11 cellular contexts compared by ENCODE assay signal in the genomic region with DNA sequence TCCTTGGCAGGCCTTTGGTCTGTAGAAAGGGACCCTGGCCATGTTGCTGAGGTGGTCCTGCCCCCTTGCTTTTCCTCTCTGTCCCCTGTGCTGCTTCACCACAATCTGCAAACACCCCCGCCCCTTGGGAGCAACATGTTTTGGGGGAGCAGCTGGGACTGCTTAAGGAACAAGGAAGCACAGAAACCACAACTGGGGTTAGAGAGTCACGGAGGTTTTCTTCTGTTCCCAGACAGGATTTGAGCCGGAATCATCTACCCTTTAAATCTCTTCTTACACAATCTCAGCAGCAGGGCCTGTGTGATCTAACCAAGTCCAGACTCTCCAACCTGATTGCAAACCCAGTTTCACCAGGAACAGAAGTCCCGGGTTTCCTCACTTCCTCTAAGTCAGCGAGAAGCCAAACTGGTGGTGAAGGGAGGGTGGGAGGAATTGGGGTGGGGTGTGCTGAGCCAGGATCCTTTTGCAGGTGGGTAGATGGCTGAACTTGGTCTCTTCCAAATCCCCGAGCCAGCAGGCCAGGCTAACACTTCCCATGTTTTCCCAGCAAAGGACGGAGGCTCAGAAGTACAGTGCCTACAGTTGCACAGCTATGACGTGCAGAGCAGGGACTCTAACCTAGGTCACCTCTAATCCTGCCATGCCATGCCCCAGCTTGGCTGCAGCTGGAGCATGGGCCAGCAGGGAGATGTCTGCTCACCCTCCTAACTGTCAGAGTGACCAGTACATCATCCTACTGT. TPM values are rescaled to one million over a fixed set of nuclear protein-coding genes. Genes with fewer than 3 reads are reported as not detected.
DNase-seq lines count a peak whose midpoint lies in the region; ATAC-seq, FAIRE-seq and TF ChIP-seq lines count a peak whose summit lies in the region.
"Had no signal": no experiment of that assay in that cellular context is flagged by ENCODE, and none has a peak within 500 bp of the region (broad histone marks: within the 10 kb centered on the region; RNA-seq: fewer than 3 reads in every experiment).

No MANE protein-coding gene starts in this region.

- H3K4me3 ChIP-seq in bronchial epithelial cell (ENCODE audit: low read depth, low read length) (no peak overlapping the region), smooth muscle cell (no peak overlapping the region)

- peaks cover 100% of the 10 kb centered on the region for H4K20me1 ChIP-seq in smooth muscle cell (ENCODE audit: low read depth)

- no peaks in the 10 kb centered on the region for H3K27me3 ChIP-seq in bronchial epithelial cell (ENCODE audit: control insufficient read depth, insufficient read depth, low read length)
- H3K27me3 ChIP-seq in layer of hippocampus (ENCODE audit: control insufficient read depth, insufficient read depth, low read length) = no peaks in the 10 kb centered on the region
- no peaks in the 10 kb centered on the region for H3K27me3 ChIP-seq in smooth muscle cell (ENCODE audit: low read depth)

- H3K27ac ChIP-seq in layer of hippocampus (ENCODE audit: low read depth, low read length) (peak overlapping the region; percentile 8), smooth muscle cell (ENCODE audit: low read depth) (peak overlapping the region; percentile 88)

- peaks cover 91% of the 10 kb centered on the region for H3K79me2 ChIP-seq in smooth muscle cell (ENCODE audit: low read depth)

- TF ChIP-seq CTCF in bronchial epithelial cell (IDR thresholded peaks at IDR 0.05; ENCODE audit: insufficient read depth, low read length, severe bottlenecking) = no peak
- no peak for TF ChIP-seq CTCF in smooth muscle cell (IDR thresholded peaks at IDR 0.05; ENCODE audit: borderline replicate concordance, insufficient read depth, poor library complexity, severe bottlenecking)

- H3K4me1 ChIP-seq in smooth muscle cell (ENCODE audit: low read depth) = peaks cover 5% of the 10 kb centered on the region

- H3K4me2 ChIP-seq in smooth muscle cell = peak overlapping the region; percentile 59

- no peaks in the 10 kb centered on the region for H3K9me3 ChIP-seq in smooth muscle cell (replicated peaks; ENCODE audit: low read depth)

- no peak overlapping the region for H2AFZ ChIP-seq in smooth muscle cell (ENCODE audit: low read depth)

- ATAC-seq in HG03025 (IDR thresholded peaks at IDR 0.05; ENCODE audit: low FRiP score, unreplicated experiment) = no peak

- peak; percentile 32 for FAIRE-seq in bronchial epithelial cell (lab: Jason Lieb, UNC)
- FAIRE-seq: keratinocyte had no signal

- peaks cover 15% of the 10 kb centered on the region for H3F3A ChIP-seq in smooth muscle cell (ENCODE audit: low read depth)

- no peaks in the 10 kb centered on the region for H3K36me3 ChIP-seq in bronchial epithelial cell (ENCODE audit: control insufficient read depth, insufficient read depth, low read length)
- H3K36me3 ChIP-seq in smooth muscle cell (ENCODE audit: low read depth) = no peaks in the 10 kb centered on the region

- H3K9ac ChIP-seq in smooth muscle cell (ENCODE audit: low read depth) = no peak overlapping the region

- DNase-seq in GM04504 (ENCODE audit: low read depth) = peak; percentile 84
- peak; percentile 75 for DNase-seq in bronchial epithelial cell (ENCODE audit: low read depth)
- DNase-seq in smooth muscle cell (lab: John Stamatoyannopoulos, UW; ENCODE audit: unreplicated experiment) = no peak
- DNase-seq in foreskin melanocyte = no peak
- DNase-seq in HuH-7.5 (ENCODE audit: low spot score) = no peak
- no peak for DNase-seq in activated effector memory CD4-positive, alpha-beta T cell treated with anti-CD3 and anti-CD28 coated beads, Interleukin-2, amount 50 U/mL, for 16 hours
- DNase-seq: stimulated activated CD4-positive, alpha-beta T cell treated with anti-CD3 and anti-CD28 coated beads, Interleukin-4, amount 100 ng/mL, for 1 hour had no signal

- WGBS in smooth muscle cell (ENCODE audit: low lambda C conversion rate) = 34% methylated on average over 8 of the region's 8 CpGs

RNA-seq across cellular contexts. Expression of gene SH3PXD2B, which starts 25.0 kb away (rescaled TPM):
- total RNA-seq in bronchial epithelial cell (10.0 and 15.1 TPM in 2 replicates), smooth muscle cell (36.5 and 36.7 TPM in 2 replicates)
- polyA plus RNA-seq in smooth muscle cell = 39.4 and 43.7 TPM in 2 replicates
- polyA plus RNA-seq: IgD-negative memory B cell had no signal

Comparison
In these comparisons a context has a peak if more than half of its experiments do, and no peak if none do; other contexts are left out.
1. DNase-seq: peak in GM04504 (single experiment) and bronchial epithelial cell (single experiment); none in smooth muscle cell (single experiment), foreskin melanocyte (single experiment), HuH-7.5 (single experiment) and activated effector memory CD4-positive, alpha-beta T cell treated with anti-CD3 and anti-CD28 coated beads, Interleukin-2, amount 50 U/mL, for 16 hours (single experiment).